14 cellular contexts compared by ENCODE assay signal in the genomic region with DNA sequence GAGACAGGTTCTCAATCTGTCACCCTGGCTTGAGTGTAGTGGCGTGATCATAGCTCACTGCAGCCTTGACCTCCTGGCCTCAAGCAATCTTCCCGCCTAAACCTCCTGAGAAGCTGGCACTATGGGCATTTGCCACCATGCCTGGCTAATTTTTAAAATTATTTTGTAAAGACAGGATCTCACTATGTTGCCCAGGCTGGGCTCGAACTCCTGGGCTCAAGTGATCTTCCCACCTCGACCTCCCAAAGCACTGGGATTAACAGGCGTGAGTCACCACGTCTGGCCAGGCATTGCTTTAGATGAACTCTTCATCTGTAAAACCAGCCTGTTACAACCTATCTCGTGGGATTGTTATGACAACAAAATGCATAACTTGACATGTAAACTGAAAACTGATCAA. TPM values are rescaled to one million over a fixed set of nuclear protein-coding genes. Genes with fewer than 3 reads are reported as not detected.
DNase-seq lines count a peak whose midpoint lies in the region; ATAC-seq lines count a peak whose summit lies in the region.
"Had no signal": no experiment of that assay in that cellular context is flagged by ENCODE, and none has a peak within 500 bp of the region (broad histone marks: within the 10 kb centered on the region; RNA-seq: fewer than 3 reads in every experiment).

No MANE protein-coding gene starts in this region.

- H3K9me3 Mint-ChIP-seq in stimulated activated naive CD8-positive, alpha-beta T cell treated with anti-CD3 and anti-CD28 coated beads, Interleukin-15, Interleukin-2, amounts not matched to agents 100 ng/mL and 50 ng/mL, for 24 hours: peaks cover 6% of the 10 kb centered on the region
- H3K9me3 Mint-ChIP-seq in IgD-negative memory B cell: no peaks in the 10 kb centered on the region
- H3K9me3 Mint-ChIP-seq in central memory CD8-positive, alpha-beta T cell: no peaks in the 10 kb centered on the region

- no peak overlapping the region for H3K27ac Mint-ChIP-seq in stimulated activated naive CD8-positive, alpha-beta T cell treated with anti-CD3 and anti-CD28 coated beads, Interleukin-15, Interleukin-2, amounts not matched to agents 100 ng/mL and 50 ng/mL, for 24 hours
- peak overlapping the region in 1 of 3 donors; percentile 23 for H3K27ac Mint-ChIP-seq in IgD-negative memory B cell
- H3K27ac Mint-ChIP-seq in central memory CD8-positive, alpha-beta T cell (ENCODE audit: low read depth): no peak overlapping the region

- no peaks in the 10 kb centered on the region for H3K27me3 Mint-ChIP-seq in stimulated activated naive CD8-positive, alpha-beta T cell treated with anti-CD3 and anti-CD28 coated beads, Interleukin-15, Interleukin-2, amounts not matched to agents 100 ng/mL and 50 ng/mL, for 24 hours
- H3K27me3 Mint-ChIP-seq in IgD-negative memory B cell: no peaks in the 10 kb centered on the region
- no peaks in the 10 kb centered on the region for H3K27me3 Mint-ChIP-seq in central memory CD8-positive, alpha-beta T cell

- ATAC-seq in stimulated activated naive CD8-positive, alpha-beta T cell treated with anti-CD3 and anti-CD28 coated beads, Interleukin-15, Interleukin-2, amounts not matched to agents 100 U/mL and 50 U/mL, for 24 hours: no peak
- ATAC-seq in central memory CD8-positive, alpha-beta T cell (replicated peaks; ENCODE audit: extremely low read depth, poor library complexity, severe bottlenecking): no peak

- peaks cover 52% of the 10 kb centered on the region for H3K36me3 Mint-ChIP-seq in stimulated activated naive CD8-positive, alpha-beta T cell treated with anti-CD3 and anti-CD28 coated beads, Interleukin-15, Interleukin-2, amounts not matched to agents 100 ng/mL and 50 ng/mL, for 24 hours (ENCODE audit: low read depth)
- peaks cover 13% of the 10 kb centered on the region for H3K36me3 Mint-ChIP-seq in IgD-negative memory B cell
- H3K36me3 Mint-ChIP-seq in central memory CD8-positive, alpha-beta T cell (ENCODE audit: insufficient read depth): peaks cover 35% of the 10 kb centered on the region

- no peak for DNase-seq in stimulated activated naive CD8-positive, alpha-beta T cell treated with anti-CD3 and anti-CD28 coated beads, Interleukin-15, Interleukin-2, amounts not matched to agents 100 U/mL and 50 U/mL, for 24 hours
- no peak for DNase-seq in central memory CD8-positive, alpha-beta T cell (ENCODE audit: low spot score in 2 of 2)
- DNase-seq in occipital lobe (lab: John Stamatoyannopoulos, UW): no peak
- no peak for DNase-seq in activated CD4-positive, CD25-positive, alpha-beta regulatory T cell (lab: John Stamatoyannopoulos, UW)
- no peak for DNase-seq in T-helper 9 cell
- DNase-seq: DMS79, H7, Kasumi-1, NCI-H1417, NCI-H2029 treated with DMSO at 0.1 percent for 48 hours, NCI-H510A treated with DMSO at 0.1 percent for 48 hours, SIG-M5 had no signal

- H3K4me3 Mint-ChIP-seq in stimulated activated naive CD8-positive, alpha-beta T cell treated with anti-CD3 and anti-CD28 coated beads, Interleukin-15, Interleukin-2, amounts not matched to agents 100 ng/mL and 50 ng/mL, for 24 hours: peak overlapping the region; percentile 48
- peak overlapping the region in 3 of 4 donors; percentile 44 to 72 (median 59) for H3K4me3 Mint-ChIP-seq in IgD-negative memory B cell
- H3K4me3 Mint-ChIP-seq in central memory CD8-positive, alpha-beta T cell: peak overlapping the region; percentile 2

- peaks cover 61% of the 10 kb centered on the region for H3K4me1 Mint-ChIP-seq in stimulated activated naive CD8-positive, alpha-beta T cell treated with anti-CD3 and anti-CD28 coated beads, Interleukin-15, Interleukin-2, amounts not matched to agents 100 ng/mL and 50 ng/mL, for 24 hours (ENCODE audit: low read depth)
- peaks cover 17 to 31% (median 23%) of the 10 kb centered on the region in 3 donors for H3K4me1 Mint-ChIP-seq in IgD-negative memory B cell
- peaks cover 55% of the 10 kb centered on the region for H3K4me1 Mint-ChIP-seq in central memory CD8-positive, alpha-beta T cell

RNA-seq across cellular contexts. Expression of gene COA6, which starts 2.4 kb away (rescaled TPM):
- 44.8 TPM for polyA plus RNA-seq in IgD-negative memory B cell
- total RNA-seq in occipital lobe: 13.7 TPM

Comparison
In these comparisons a context has a peak if more than half of its experiments do, and no peak if none do; other contexts are left out.
1. H3K4me3 Mint-ChIP-seq: peak in every context shown above with its lines; median percentile 59 in IgD-negative memory B cell; 48 in stimulated activated naive CD8-positive, alpha-beta T cell treated with anti-CD3 and anti-CD28 coated beads, Interleukin-15, Interleukin-2, amounts not matched to agents 100 ng/mL and 50 ng/mL, for 24 hours; 2 in central memory CD8-positive, alpha-beta T cell.